8 cellular contexts compared by ENCODE assay signal in genomic region chr1:221439734-221440436, GRCh38.
DNase-seq lines count a peak whose midpoint lies in the region; ATAC-seq and TF ChIP-seq lines count a peak whose summit lies in the region.

No MANE protein-coding gene starts in this region.

- no peak overlapping the region for H3K27ac Mint-ChIP-seq in endothelial cell (ENCODE audit: unreplicated experiment)

- peak overlapping the region in 1 of 2 donors; percentile 12 for H3K4me3 ChIP-seq in muscle layer of colon (ENCODE audit: low read depth in 1 of 2, low read length in 2 of 2)

- peaks cover 10% of the 10 kb centered on the region for H3K4me1 Mint-ChIP-seq in endothelial cell (ENCODE audit: unreplicated experiment)

- H3K27ac ChIP-seq in muscle layer of colon (ENCODE audit: low read depth, low read length): peak overlapping the region; percentile 76

- H3K27me3 Mint-ChIP-seq in endothelial cell (ENCODE audit: unreplicated experiment): no peaks in the 10 kb centered on the region

- no peak overlapping the region for H3K9ac ChIP-seq in muscle layer of colon (ENCODE audit: low read length)

- peaks cover 47% of the 10 kb centered on the region for H3K4me1 ChIP-seq in muscle layer of colon (ENCODE audit: insufficient read depth, low read length)

- H3K9me3 ChIP-seq in muscle layer of colon (ENCODE audit: low read length): no peaks in the 10 kb centered on the region

- no peak for ATAC-seq in GM21737 (IDR thresholded peaks at IDR 0.05; ENCODE audit: unreplicated experiment)

- no peak overlapping the region for H3K4me3 Mint-ChIP-seq in endothelial cell (ENCODE audit: unreplicated experiment)

- no peaks in the 10 kb centered on the region for H3K36me3 Mint-ChIP-seq in endothelial cell (ENCODE audit: low read depth, unreplicated experiment)

- no peak for TF ChIP-seq CTCF in endothelial cell (IDR thresholded peaks at IDR 0.05; ENCODE audit: unreplicated experiment)

- H3K27me3 ChIP-seq in muscle layer of colon (ENCODE audit: control insufficient read depth in 1 of 2, insufficient read depth in 2 of 2, low read length in 2 of 2): no peaks in the 10 kb centered on the region

- H3K36me3 ChIP-seq in muscle layer of colon (ENCODE audit: insufficient read depth, low read length): no peaks in the 10 kb centered on the region

- H3K9me3 Mint-ChIP-seq in endothelial cell (ENCODE audit: unreplicated experiment): no peaks in the 10 kb centered on the region

- DNase-seq in COLO829 (ENCODE audit: low spot score) (peak; percentile 80), M059J (ENCODE audit: low read depth) (peak; percentile 99), astrocyte of the hippocampus (ENCODE audit: low read depth, low spot score) (peak; percentile 95), NCI-H1436 treated with DMSO at 0.1 percent for 48 hours (lab: John Stamatoyannopoulos, UW) (no peak), HuH-7 (ENCODE audit: low spot score) (no peak), endothelial cell (ENCODE audit: low spot score) (no peak)

Comparison
In these comparisons a context has a peak if more than half of its experiments do, and no peak if none do; other contexts are left out.
1. DNase-seq: peak in COLO829 (single experiment), M059J (single experiment) and astrocyte of the hippocampus (single experiment); none in NCI-H1436 treated with DMSO at 0.1 percent for 48 hours (single experiment), HuH-7 (single experiment) and endothelial cell (single experiment).